ENCODE assay signal across 8 cellular contexts in genomic region chr6:109094351-109095035, GRCh38. TPM values are rescaled to one million over a fixed set of nuclear protein-coding genes. Genes with fewer than 3 reads are reported as not detected.
DNase-seq lines count a peak whose midpoint lies in the region; ATAC-seq lines count a peak whose summit lies in the region.

SESN1 (minus strand) TSS chr6:109094846; CDS start chr6:109094073, 773 bp downstream.

- peak within 1 kb of the TSS; percentile 92 for H3K4me3 Mint-ChIP-seq in activated CD4-positive, alpha-beta T cell treated with anti-CD3 and anti-CD28 coated beads, Interleukin-2, amount 10 ng/mL, durations not matched to agents 7 days and 5 days

- no peaks in the 10 kb centered on the region for H3K27me3 Mint-ChIP-seq in activated CD4-positive, alpha-beta T cell treated with anti-CD3 and anti-CD28 coated beads, Interleukin-2, amount 10 ng/mL, durations not matched to agents 7 days and 5 days

- ATAC-seq in HG03457 (IDR thresholded peaks at IDR 0.05; ENCODE audit: unreplicated experiment) (peak; percentile 42), left lobe of liver (peak; percentile 88)

- peaks cover 7% of the 10 kb centered on the region for H3K36me3 Mint-ChIP-seq in activated CD4-positive, alpha-beta T cell treated with anti-CD3 and anti-CD28 coated beads, Interleukin-2, amount 10 ng/mL, durations not matched to agents 7 days and 5 days (ENCODE audit: low read depth)

- H3K9me3 Mint-ChIP-seq in activated CD4-positive, alpha-beta T cell treated with anti-CD3 and anti-CD28 coated beads, Interleukin-2, amount 10 ng/mL, durations not matched to agents 7 days and 5 days: no peaks in the 10 kb centered on the region

- POLR2A ChIA-PET in activated CD4-positive, alpha-beta T cell treated with anti-CD3 and anti-CD28 coated beads, Interleukin-2, amount 10 ng/mL, durations not matched to agents 7 days and 5 days (lab: Charles Lee): interaction anchor here (1.3 to 1.5 kb wide), 2 partner anchors 9 to 288 kb away, joined by 3 to 8 read pairs; partner anchors contain the start of gene CD164

- H3K4me1 Mint-ChIP-seq in activated CD4-positive, alpha-beta T cell treated with anti-CD3 and anti-CD28 coated beads, Interleukin-2, amount 10 ng/mL, durations not matched to agents 7 days and 5 days: peaks cover 56% of the 10 kb centered on the region

- peak within 1 kb of the TSS; percentile 63 to 87 (median 77) for H3K4me3 ChIP-seq in BLaER1 treated with 17β-estradiol and CSF1 and Interleukin-3, amounts not matched to agents 10 nM and 100 nM

- peak within 1 kb of the TSS; percentile 90 to 98 (median 94) for H3K27ac ChIP-seq in BLaER1 treated with 17β-estradiol and CSF1 and Interleukin-3, amounts not matched to agents 10 nM and 100 nM

- no peaks in the 10 kb centered on the region for H3K27me3 ChIP-seq in BLaER1 treated with 17β-estradiol and CSF1 and Interleukin-3, amounts not matched to agents 10 nM and 100 nM

- peaks cover 0 to 23% (median 9%) of the 10 kb centered on the region in 11 experiments; a peak in 9 of 22 replicates for H4K20me1 ChIP-seq in BLaER1 treated with 17β-estradiol and CSF1 and Interleukin-3, amounts not matched to agents 10 nM and 100 nM

- peak within 1 kb of the TSS; percentile 73 to 94 (median 87) for H3K4me2 ChIP-seq in BLaER1 treated with 17β-estradiol and CSF1 and Interleukin-3, amounts not matched to agents 10 nM and 100 nM

- peak within 1 kb of the TSS; percentile 99 for H3K27ac Mint-ChIP-seq in activated CD4-positive, alpha-beta T cell treated with anti-CD3 and anti-CD28 coated beads, Interleukin-2, amount 10 ng/mL, durations not matched to agents 7 days and 5 days

- peaks cover 0 to 5% (median 0%) of the 10 kb centered on the region in 11 experiments; a peak in 4 of 22 replicates for H3K36me3 ChIP-seq in BLaER1 treated with 17β-estradiol and CSF1 and Interleukin-3, amounts not matched to agents 10 nM and 100 nM

- peak within 1 kb of the TSS; percentile 85 to 98 (median 92) for H3K9ac ChIP-seq in BLaER1 treated with 17β-estradiol and CSF1 and Interleukin-3, amounts not matched to agents 10 nM and 100 nM

- CTCF ChIA-PET in activated CD4-positive, alpha-beta T cell treated with anti-CD3 and anti-CD28 coated beads, Interleukin-2, amount 10 ng/mL, durations not matched to agents 7 days and 5 days (lab: Charles Lee): interaction anchor here (0.6 to 2.6 kb wide), 7 partner anchors 9 to 548 kb away, joined by 3 to 10 read pairs (median 3); no protein-coding TSS in a partner anchor

- DNase-seq in GM19240 (ENCODE audit: insufficient read length, low spot score) (peak; percentile 41), NCI-H69 (lab: John Stamatoyannopoulos, UW) (peak; percentile 100), cortex of kidney (lab: John Stamatoyannopoulos, UW) (peak; percentile 76), left lobe of liver (ENCODE audit: low spot score) (peak; percentile 94)
- peak; percentile 86 for DNase-seq in activated CD4-positive, alpha-beta T cell treated with anti-CD3 and anti-CD28 coated beads, Interleukin-2, amount 10 ng/mL, durations not matched to agents 7 days and 5 days
- peak; percentile 92 to 95 for DNase-seq in stimulated activated CD4-positive, alpha-beta T cell treated with anti-CD3 and anti-CD28 coated beads, Interleukin-2, amount 100 ng/mL, for 24 hours

- peaks cover 16 to 40% (median 34%) of the 10 kb centered on the region in 10 experiments for H3K4me1 ChIP-seq in BLaER1 treated with 17β-estradiol and CSF1 and Interleukin-3, amounts not matched to agents 10 nM and 100 nM

- no peaks in the 10 kb centered on the region for H3K9me3 ChIP-seq in BLaER1 treated with 17β-estradiol and CSF1 and Interleukin-3, amounts not matched to agents 10 nM and 100 nM (replicated peaks in 1 of 11)

RNA-seq across cellular contexts. Expression of gene SESN1, which starts in this region (rescaled TPM):
- total RNA-seq in activated CD4-positive, alpha-beta T cell treated with anti-CD3 and anti-CD28 coated beads, Interleukin-2, amount 10 ng/mL, durations not matched to agents 7 days and 5 days: 10 to 100 TPM; 19.9 to 21.6 TPM
- 10.5 TPM for total RNA-seq in left lobe of liver

Comparison
In these comparisons a context has a peak if more than half of its experiments do, and no peak if none do; other contexts are left out.
1. Peak in every context shown above with its lines: DNase-seq, ATAC-seq, H3K4me3 ChIP-seq and H3K27ac ChIP-seq.
2. DNase-seq: peak in every context shown above with its lines; median percentile 100 in NCI-H69; 94 in left lobe of liver; 94 in stimulated activated CD4-positive, alpha-beta T cell treated with anti-CD3 and anti-CD28 coated beads, Interleukin-2, amount 100 ng/mL, for 24 hours; 86 in activated CD4-positive, alpha-beta T cell treated with anti-CD3 and anti-CD28 coated beads, Interleukin-2, amount 10 ng/mL, durations not matched to agents 7 days and 5 days; 76 in cortex of kidney; 41 in GM19240.